In genomic region chr1:15347182-15347581, GRCh38 we compare ENCODE assay signal across 1 cellular context.
TF ChIP-seq lines count a peak whose summit lies in the region.

No MANE protein-coding gene starts in this region.

TF ChIP-seq in K562, 482 proteins besides CTCF, POLR2A, EP300 and RAD21 (continued from another document):
- TF ChIP-seq CHD7 (IDR thresholded peaks at IDR 0.05; ENCODE audit: low read depth, low read length), result no peak
- TF ChIP-seq SLC30A9 (CRISPR knock-in tag; IDR thresholded peaks at IDR 0.05), result no peak
- no peak for TF ChIP-seq CBFA2T3 (IDR thresholded peaks at IDR 0.05)
- no peak for TF ChIP-seq RBM17 (IDR thresholded peaks at IDR 0.05; ENCODE audit: borderline replicate concordance, low read depth, low read length)
- no peak for TF ChIP-seq GTF2A2 (tag; IDR thresholded peaks at IDR 0.05)
- TF ChIP-seq KHSRP (IDR thresholded peaks at IDR 0.05), result no peak
- no peak for TF ChIP-seq COPS2 (conservative IDR thresholded peaks at IDR 0.05)
- TF ChIP-seq XRCC5 (IDR thresholded peaks at IDR 0.05; ENCODE audit: low read depth, low read length), result no peak
- no peak for TF ChIP-seq CBFB (CRISPR knock-in tag; IDR thresholded peaks at IDR 0.05)
- no peak for TF ChIP-seq TEAD2 (tag; IDR thresholded peaks at IDR 0.05)
- TF ChIP-seq PTRF (tag; IDR thresholded peaks at IDR 0.05), result no peak
TF ChIP-seq in K562: peak in this region for 0.
